Comparison of ENCODE assay signal across 9 cellular contexts in the genomic region with DNA sequence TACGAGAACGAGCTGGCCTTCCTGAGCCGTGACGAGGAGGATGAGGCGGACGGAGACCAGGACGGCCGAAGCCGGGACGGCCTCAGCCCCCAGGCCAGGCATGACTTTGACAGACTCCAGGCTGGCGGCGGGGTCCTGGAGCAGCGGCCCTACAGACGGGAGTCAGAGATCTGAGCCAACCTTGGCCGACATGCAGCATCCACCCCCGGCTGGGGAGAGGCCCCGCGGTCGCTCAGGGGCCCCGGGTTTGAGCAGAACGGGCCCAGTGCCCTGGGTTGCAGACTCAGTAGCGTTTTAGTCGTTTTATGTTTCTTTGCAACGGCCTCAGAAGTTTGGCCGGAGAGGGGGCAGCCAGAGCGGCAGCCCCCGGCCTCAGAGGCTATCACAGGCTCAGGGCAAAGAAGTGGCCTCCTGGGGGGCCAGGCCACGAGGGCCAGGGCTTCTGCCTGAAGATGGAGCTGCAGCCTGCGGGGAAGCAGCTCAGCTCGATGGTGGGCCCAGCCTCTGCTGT. TPM values are rescaled to one million over a fixed set of nuclear protein-coding genes. Genes with fewer than 3 reads are reported as not detected.
"Had no signal": no experiment of that assay in that cellular context is flagged by ENCODE, and none has a peak within 500 bp of the region (broad histone marks: within the 10 kb centered on the region; RNA-seq: fewer than 3 reads in every experiment).

No MANE protein-coding gene starts in this region.

RNA-seq across cellular contexts. Expression of a gene that starts 40.4 kb away (rescaled TPM):
- total RNA-seq: activated CD4-positive, alpha-beta memory T cell treated with anti-CD3 and anti-CD28 coated beads for 36 hours; activated CD4-positive, alpha-beta T cell treated with anti-CD3 and anti-CD28 coated beads for 36 hours; activated CD4-positive, alpha-beta T cell treated with anti-CD3 and anti-CD28 coated beads, Interleukin-2, amount 10 ng/mL, durations not matched to agents 24 days and 14 days; activated CD8-positive, alpha-beta memory T cell treated with anti-CD3 and anti-CD28 coated beads for 36 hours; activated CD8-positive, alpha-beta memory T cell treated with anti-CD3 and anti-CD28 coated beads, Interleukin-2, amount 10 ng/mL, durations not matched to agents 7 days and 5 days; activated CD8-positive, alpha-beta T cell treated with anti-CD3 and anti-CD28 coated beads, Interleukin-2, amount 10 ng/mL, durations not matched to agents 7 days and 5 days; activated naive CD8-positive, alpha-beta T cell treated with anti-CD3 and anti-CD28 coated beads for 36 hours; activated T-cell treated with anti-CD3 and anti-CD28 coated beads, Interleukin-2, amount 50 U/mL, for 72 hours; esophagus mucosa had no signal
